19 cellular contexts compared by ENCODE assay signal in genomic region chr4:12359420-12359819, GRCh38.
A peak's percentile ranks its signal among the peaks of the same experiment; 100 is the strongest.
DNase-seq lines count a peak whose midpoint lies in the region; FAIRE-seq and TF ChIP-seq lines count a peak whose summit lies in the region.
"Had no signal": no experiment of that assay in that cellular context is flagged by ENCODE, and none has a peak within 500 bp of the region (broad histone marks: within the 10 kb centered on the region; RNA-seq: fewer than 3 reads in every experiment).

No MANE protein-coding gene starts in this region.

- no peaks in the 10 kb centered on the region for H3K36me3 ChIP-seq in H1 (ENCODE audit: control insufficient read depth in 2 of 4, insufficient read depth in 4 of 4, low read length in 3 of 4)
- H3K36me3 ChIP-seq: HAP-1 had no signal

- H3K9me3 Mint-ChIP-seq in activated CD4-positive, alpha-beta memory T cell treated with anti-CD3 and anti-CD28 coated beads for 36 hours = peaks cover 9% of the 10 kb centered on the region

- no peak overlapping the region for H2BK5ac ChIP-seq in H1 (ENCODE audit: low read depth, low read length)

- TF ChIP-seq CTCF in C4-2B (conservative IDR thresholded peaks at IDR 0.05) = 0 out of 2 replicates have a peak, but pooled peaks have one; percentile 3
- TF ChIP-seq CTCF in NB4 (IDR thresholded peaks at IDR 0.05; ENCODE audit: low read depth, low read length) = no peak
- peak in 2 of 3 experiments; percentile 10 to 28; a peak in 1 of 4 replicates for TF ChIP-seq CTCF in H1 (IDR thresholded peaks at IDR 0.05; ENCODE audit: control extremely low read depth in 1 of 3, insufficient read depth in 1 of 3, low read depth in 1 of 3, low read length in 3 of 3)

- no peaks in the 10 kb centered on the region for H3K36me3 Mint-ChIP-seq in activated CD4-positive, alpha-beta memory T cell treated with anti-CD3 and anti-CD28 coated beads for 36 hours
- H3K36me3 Mint-ChIP-seq: IgD-negative memory B cell had no signal

- no peaks in the 10 kb centered on the region for H3K27me3 ChIP-seq in H1 (replicated peaks in 1 of 4; ENCODE audit: control insufficient read depth in 3 of 4, extremely low read depth in 1 of 4, insufficient read depth in 3 of 4, low read length in 3 of 4)

- H3K79me2 ChIP-seq in H1 (ENCODE audit: control insufficient read depth in 1 of 2, insufficient read depth in 2 of 2, low read length in 2 of 2) = no peaks in the 10 kb centered on the region

- H3K79me1 ChIP-seq in H1 (ENCODE audit: low read depth, low read length) = no peaks in the 10 kb centered on the region

- peak; percentile 18 to 53; a peak in 3 of 4 replicates for TF ChIP-seq RAD21 in H1 (IDR thresholded peaks at IDR 0.05 in 1 of 2, conservative IDR thresholded peaks at IDR 0.05 in 1 of 2; ENCODE audit: low read depth in 2 of 2, low read length in 2 of 2)

- 59% methylated on average over 3 of the region's 3 CpGs; no CpG with 5 or more reads in 1 of the 2 experiments for WGBS in H1 (ENCODE audit: extremely low coverage in 1 of 2, insufficient coverage in 1 of 2, insufficient read length in 1 of 2, insufficient replicate concordance in 2 of 2, low coverage in 1 of 2, low lambda C conversion rate in 2 of 2, missing lambda C conversion rate in 1 of 2), 2 experiments

- H3K23me2 ChIP-seq in H1 (ENCODE audit: low read depth, low read length) = no peaks in the 10 kb centered on the region

- CTCF ChIA-PET in H1 (lab: Charles Lee; ENCODE audit: partially characterized antibody) = interaction anchor here (1.0 to 1.1 kb wide), 2 partner anchors 50 to 317 kb away, joined by 3 to 4 read pairs; no protein-coding TSS in a partner anchor
- CTCF ChIA-PET in activated CD4-positive, alpha-beta memory T cell treated with anti-CD3 and anti-CD28 coated beads for 36 hours (lab: Charles Lee) = no interaction called here

- H4K8ac ChIP-seq in H1 (ENCODE audit: extremely low read depth, insufficient read depth, low read length) = no peak overlapping the region

- H2BK120ac ChIP-seq in H1 (replicated peaks; ENCODE audit: low read depth, low read length) = no peak overlapping the region

- intact Hi-C loops in activated CD4-positive, alpha-beta memory T cell treated with anti-CD3 and anti-CD28 coated beads for 36 hours (cut with micrococcal nuclease) = no loop called here

- H3K4me1 Mint-ChIP-seq in activated CD4-positive, alpha-beta memory T cell treated with anti-CD3 and anti-CD28 coated beads for 36 hours (ENCODE audit: low read depth) = no peaks in the 10 kb centered on the region
- H3K4me1 Mint-ChIP-seq: IgD-negative memory B cell had no signal

- H2BK12ac ChIP-seq in H1 (ENCODE audit: low read depth, low read length) = no peak overlapping the region

- no peak overlapping the region for H4K5ac ChIP-seq in H1 (ENCODE audit: insufficient read length, low read depth, low read length)

- H4K91ac ChIP-seq in H1 (replicated peaks; ENCODE audit: insufficient read length, low read length) = no peak overlapping the region

- FAIRE-seq in H1 (lab: Jason Lieb, UNC) = no peak
- FAIRE-seq: GM18507 had no signal

- POLR2A ChIA-PET in H1 (lab: Charles Lee; ENCODE audit: partially characterized antibody) = no interaction called here
- POLR2A ChIA-PET in activated CD4-positive, alpha-beta memory T cell treated with anti-CD3 and anti-CD28 coated beads for 36 hours (lab: Charles Lee) = no interaction called here

- DNase-seq in D341Med (ENCODE audit: low spot score) (peak; percentile 37), NB4 (ENCODE audit: low read depth) (peak; percentile 3), H1 (ENCODE audit: low read depth in 1 of 2, low spot score in 2 of 2) (no peak), hippocampal formation (lab: John Stamatoyannopoulos, UW) (no peak), SKM-1 (lab: John Stamatoyannopoulos, UW; ENCODE audit: unreplicated experiment) (no peak), NCI-H1694 (lab: John Stamatoyannopoulos, UW) (no peak)
- no peak for DNase-seq in activated CD4-positive, alpha-beta memory T cell treated with anti-CD3 and anti-CD28 coated beads for 36 hours
- DNase-seq: CD4-positive, alpha-beta T cell; COR-L47; DMS 273 treated with DMSO at 0.1 percent for 48 hours; GDM1; NCI-H1105 treated with DMSO at 0.1 percent for 48 hours; NCI-H2081; NCI-H2171; NCI-H345 had no signal

- no peak for TF ChIP-seq POLR2A in NB4 (IDR thresholded peaks at IDR 0.05; ENCODE audit: extremely low read depth, insufficient read length)
- TF ChIP-seq POLR2A in H1 (IDR thresholded peaks at IDR 0.05; ENCODE audit: control extremely low read depth in 1 of 2, low read depth in 2 of 2, low read length in 2 of 2) = no peak

- no peak overlapping the region for H2BK15ac ChIP-seq in H1 (ENCODE audit: low read length)

- no peaks in the 10 kb centered on the region for H4K20me1 ChIP-seq in H1 (replicated peaks in 1 of 2; ENCODE audit: control insufficient read depth in 1 of 2, insufficient read depth in 2 of 2, low read length in 2 of 2)

- H3K4me3 Mint-ChIP-seq in activated CD4-positive, alpha-beta memory T cell treated with anti-CD3 and anti-CD28 coated beads for 36 hours = no peak overlapping the region
- H3K4me3 Mint-ChIP-seq: CD4-positive, alpha-beta T cell; IgD-negative memory B cell had no signal

- H3K23ac ChIP-seq in H1 (ENCODE audit: insufficient read length) = no peak overlapping the region

- no peaks in the 10 kb centered on the region for H3K9me3 ChIP-seq in H1 (ENCODE audit: insufficient read depth in 2 of 2, low read depth in 1 of 2, low read length in 1 of 2)
- H3K9me3 ChIP-seq: HAP-1 had no signal

- TF ChIP-seq EP300 in H1 (IDR thresholded peaks at IDR 0.05; ENCODE audit: borderline replicate concordance in 1 of 2, low read depth in 2 of 2, low read length in 2 of 2) = no peak

- H3K4me3 ChIP-seq in NB4 (ENCODE audit: low read depth, low read length) (no peak overlapping the region), H1 (ENCODE audit: extremely low read depth in 1 of 4, insufficient read depth in 2 of 4, low read depth in 3 of 4, low read length in 4 of 4) (no peak overlapping the region)
- H3K4me3 ChIP-seq: HAP-1 had no signal

- no peak overlapping the region for H2BK20ac ChIP-seq in H1 (ENCODE audit: low read length)

- H3K27ac ChIP-seq in C4-2B (no peak overlapping the region), H1 (ENCODE audit: low read depth, low read length) (no peak overlapping the region)

- H3K27me3 Mint-ChIP-seq in activated CD4-positive, alpha-beta memory T cell treated with anti-CD3 and anti-CD28 coated beads for 36 hours = no peaks in the 10 kb centered on the region
- H3K27me3 Mint-ChIP-seq: CD4-positive, alpha-beta T cell; IgD-negative memory B cell had no signal

- H3K56ac ChIP-seq in H1 (replicated peaks; ENCODE audit: insufficient read length, low read depth, low read length) = no peak overlapping the region

- H3K14ac ChIP-seq in H1 (ENCODE audit: insufficient read length) = no peak overlapping the region

- H3K27ac Mint-ChIP-seq in activated CD4-positive, alpha-beta memory T cell treated with anti-CD3 and anti-CD28 coated beads for 36 hours = no peak overlapping the region
- H3K27ac Mint-ChIP-seq: CD4-positive, alpha-beta T cell; IgD-negative memory B cell had no signal

- H3K4me1 ChIP-seq in H1 (replicated peaks in 1 of 4; ENCODE audit: control insufficient read depth in 3 of 4, insufficient read depth in 4 of 4, low read length in 3 of 4) = peaks cover 0 to 6% (median 0%) of the 10 kb centered on the region in 4 experiments; a peak in 1 of 7 replicates
- H3K4me1 ChIP-seq: HAP-1 had no signal

- no peak overlapping the region for H3K4ac ChIP-seq in H1 (replicated peaks; ENCODE audit: insufficient read length, low read depth, low read length)

- no peak overlapping the region for H3K9ac ChIP-seq in H1 (replicated peaks in 1 of 4; ENCODE audit: extremely low read depth in 1 of 4, low read depth in 3 of 4, low read length in 3 of 4)

- H3K4me2 ChIP-seq in H1 (ENCODE audit: insufficient read depth in 1 of 2, low read depth in 2 of 2, low read length in 2 of 2) = no peak overlapping the region

- no peak overlapping the region for H2AK5ac ChIP-seq in H1 (ENCODE audit: low read depth, low read length)

- H2AFZ ChIP-seq in H1 (ENCODE audit: low read length) = no peak overlapping the region

- H3K18ac ChIP-seq in H1 (ENCODE audit: extremely low read depth, low read length) = no peak overlapping the region

TF ChIP-seq in H1, 55 proteins besides CTCF, POLR2A, EP300 and RAD21:
- TF ChIP-seq CEBPB (IDR thresholded peaks at IDR 0.05; ENCODE audit: low read depth, low read length) = no peak
- no peak for TF ChIP-seq YY1 (IDR thresholded peaks at IDR 0.05; ENCODE audit: low read depth, low read length)
- TF ChIP-seq SIX5 (IDR thresholded peaks at IDR 0.05; ENCODE audit: low read depth, low read length) = no peak
- no peak for TF ChIP-seq GABPA (IDR thresholded peaks at IDR 0.05; ENCODE audit: borderline replicate concordance, insufficient read depth, low read length)
- TF ChIP-seq JUND (IDR thresholded peaks at IDR 0.05; ENCODE audit: low read length) = no peak
- no peak for TF ChIP-seq ATF2 (IDR thresholded peaks at IDR 0.05; ENCODE audit: low read length)
- TF ChIP-seq TAF1 (IDR thresholded peaks at IDR 0.05; ENCODE audit: low read depth, low read length) = no peak
- TF ChIP-seq JUN (IDR thresholded peaks at IDR 0.05; ENCODE audit: low read depth, low read length) = no peak
- no peak for TF ChIP-seq CBX8 (IDR thresholded peaks at IDR 0.05; ENCODE audit: borderline replicate concordance, low read depth, low read length)
- no peak for TF ChIP-seq NRF1 (IDR thresholded peaks at IDR 0.05; ENCODE audit: low read depth, low read length)
- TF ChIP-seq CHD2 (IDR thresholded peaks at IDR 0.05; ENCODE audit: low read length) = no peak
- no peak for TF ChIP-seq TCF12 (IDR thresholded peaks at IDR 0.05; ENCODE audit: low read depth, low read length)
- TF ChIP-seq SP2 (IDR thresholded peaks at IDR 0.05; ENCODE audit: low read length) = no peak
TF ChIP-seq in H1: peak in this region for 0.

Comparison
In these comparisons a context has a peak if more than half of its experiments do, and no peak if none do; other contexts are left out.
1. DNase-seq: peak in D341Med (single experiment) and NB4 (single experiment); none in H1 (0 of 2), hippocampal formation (0 of 2), SKM-1 (single experiment), activated CD4-positive, alpha-beta memory T cell treated with anti-CD3 and anti-CD28 coated beads for 36 hours (single experiment) and NCI-H1694 (single experiment).